Comparison of ENCODE assay signal across 22 cellular contexts in the genomic region with DNA sequence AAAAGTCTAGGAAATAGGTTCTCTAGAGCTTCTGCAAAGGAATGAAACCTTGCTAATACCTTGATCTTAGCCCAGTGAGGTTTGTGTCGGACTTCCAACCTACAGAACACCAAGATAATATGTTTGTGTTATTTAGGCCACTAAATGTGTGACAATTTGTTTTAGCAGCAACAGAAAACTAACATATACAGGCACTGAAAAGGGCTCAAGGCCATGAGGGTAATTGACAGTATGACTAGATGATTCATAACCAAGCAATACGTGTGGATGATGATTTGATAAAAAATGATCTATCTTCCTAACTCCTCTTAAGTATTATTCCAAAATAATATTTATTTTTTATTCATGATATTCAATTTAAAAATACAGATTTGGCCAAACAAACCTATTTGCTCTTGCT.
"Had no signal": no experiment of that assay in that cellular context is flagged by ENCODE, and none has a peak within 500 bp of the region (broad histone marks: within the 10 kb centered on the region; RNA-seq: fewer than 3 reads in every experiment).

No MANE protein-coding gene starts in this region.

- H3K4me3 ChIP-seq: ascending aorta, left lung, mucosa of descending colon, neural progenitor cell, prostate gland, right atrium auricular region, suprapubic skin, transverse colon, vagina had no signal

- H3K36me3 ChIP-seq: ascending aorta, left lung, neural progenitor cell, prostate gland, right atrium auricular region, suprapubic skin, transverse colon, vagina had no signal

- H3K4me3 Mint-ChIP-seq: activated CD4-positive, alpha-beta T cell treated with anti-CD3 and anti-CD28 coated beads, Interleukin-2, amount 10 ng/mL, durations not matched to agents 24 days and 14 days; activated CD8-positive, alpha-beta T cell treated with anti-CD3 and anti-CD28 coated beads, Interleukin-2, amount 10 ng/mL, durations not matched to agents 7 days and 5 days; dendritic cell treated with granulocyte-macrophage colony-stimulating factor and Interleukin-4, amounts not matched to agents 40 ng/mL and 50 ng/mL, for 4 days; memory B cell; naive thymus-derived CD4-positive, alpha-beta T cell; neural progenitor cell; stimulated activated naive CD8-positive, alpha-beta T cell treated with anti-CD3 and anti-CD28 coated beads, Interleukin-15, amount 100 ng/mL, for 72 hours; T-cell had no signal

- H3K4me1 Mint-ChIP-seq: naive thymus-derived CD4-positive, alpha-beta T cell; neural progenitor cell; T-cell had no signal

- H3K27me3 ChIP-seq: ascending aorta, left lung, neural progenitor cell, right atrium auricular region, suprapubic skin, transverse colon, vagina had no signal

- H3K27ac Mint-ChIP-seq: activated CD4-positive, alpha-beta T cell treated with anti-CD3 and anti-CD28 coated beads, Interleukin-2, amount 10 ng/mL, durations not matched to agents 24 days and 14 days; activated CD8-positive, alpha-beta T cell treated with anti-CD3 and anti-CD28 coated beads, Interleukin-2, amount 10 ng/mL, durations not matched to agents 7 days and 5 days; memory B cell; naive thymus-derived CD4-positive, alpha-beta T cell; neural progenitor cell; stimulated activated naive CD8-positive, alpha-beta T cell treated with anti-CD3 and anti-CD28 coated beads, Interleukin-15, amount 100 ng/mL, for 72 hours; T-cell had no signal

- H3K4me2 ChIP-seq: neural progenitor cell had no signal

- H3K9ac ChIP-seq: neural progenitor cell had no signal

- H3K4me1 ChIP-seq: ascending aorta, neural progenitor cell, prostate gland, right atrium auricular region, suprapubic skin, transverse colon had no signal

- H3K9me3 ChIP-seq: ascending aorta, left lung, mucosa of descending colon, prostate gland, right atrium auricular region, suprapubic skin, transverse colon, vagina had no signal

- H3K27ac ChIP-seq: ascending aorta, left lung, neural progenitor cell, prostate gland, right atrium auricular region, suprapubic skin, transverse colon, vagina had no signal

- H3K36me3 Mint-ChIP-seq: memory B cell; naive thymus-derived CD4-positive, alpha-beta T cell; neural progenitor cell; T-cell had no signal

- DNase-seq: activated CD4-positive, alpha-beta T cell treated with anti-CD3 and anti-CD28 coated beads, Interleukin-2, amount 10 ng/mL, durations not matched to agents 24 days and 14 days; activated CD8-positive, alpha-beta memory T cell treated with anti-CD3 and anti-CD28 coated beads, Interleukin-2, amount 50 U/mL, for 48 hours; activated CD8-positive, alpha-beta T cell treated with anti-CD3 and anti-CD28 coated beads, Interleukin-2, amount 10 ng/mL, durations not matched to agents 7 days and 5 days; activated effector memory CD4-positive, alpha-beta T cell treated with anti-CD3 and anti-CD28 coated beads, Interleukin-2, amount 50 U/mL, for 16 hours; activated naive CD4-positive, alpha-beta T cell treated with anti-CD3 and anti-CD28 coated beads, Interleukin-2, amount 50 U/mL, for 16 hours; effector CD8-positive, alpha-beta T cell; hippocampal formation; kidney; left lung; mucosa of descending colon; naive thymus-derived CD4-positive, alpha-beta T cell; T-cell; transverse colon had no signal

- H3K9me3 Mint-ChIP-seq: activated CD4-positive, alpha-beta T cell treated with anti-CD3 and anti-CD28 coated beads, Interleukin-2, amount 10 ng/mL, durations not matched to agents 24 days and 14 days; dendritic cell treated with granulocyte-macrophage colony-stimulating factor and Interleukin-4, amounts not matched to agents 40 ng/mL and 50 ng/mL, for 4 days; memory B cell; naive thymus-derived CD4-positive, alpha-beta T cell; neural progenitor cell; stimulated activated naive CD8-positive, alpha-beta T cell treated with anti-CD3 and anti-CD28 coated beads, Interleukin-15, amount 100 ng/mL, for 72 hours; T-cell had no signal

- ATAC-seq: activated CD8-positive, alpha-beta T cell treated with anti-CD3 and anti-CD28 coated beads, Interleukin-2, amount 10 ng/mL, durations not matched to agents 7 days and 5 days; T-cell had no signal
